Comparison of ENCODE assay signal across 13 cellular contexts in the genomic region with DNA sequence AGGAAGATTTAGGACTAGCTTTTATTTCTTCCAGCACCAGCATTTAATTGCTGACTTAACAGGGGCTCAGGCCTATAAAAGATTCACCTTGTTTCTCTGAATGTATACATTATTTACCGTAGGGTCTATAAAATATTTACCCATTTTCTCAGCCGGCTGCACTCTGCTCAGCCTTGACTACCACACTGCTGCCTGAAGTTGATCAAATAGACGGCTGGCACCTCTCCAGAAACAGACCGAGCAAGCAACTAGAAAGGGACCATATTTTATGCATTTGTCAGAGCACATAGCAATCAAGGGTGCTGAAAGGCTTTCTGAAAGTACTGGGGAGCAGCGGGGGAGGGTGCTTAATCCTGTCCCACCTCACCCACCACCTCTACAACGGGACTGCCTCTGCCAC.
DNase-seq lines count a peak whose midpoint lies in the region; ATAC-seq and TF ChIP-seq lines count a peak whose summit lies in the region.
"Had no signal": no experiment of that assay in that cellular context is flagged by ENCODE, and none has a peak within 500 bp of the region (broad histone marks: within the 10 kb centered on the region; RNA-seq: fewer than 3 reads in every experiment).

No MANE protein-coding gene starts in this region.

- no peak overlapping the region for H3K27ac ChIP-seq in hepatocyte
- H3K27ac ChIP-seq in thyroid gland, result no peak overlapping the region
- no peak overlapping the region for H3K27ac ChIP-seq in neuronal stem cell (replicated peaks; ENCODE audit: low read length)
- H3K27ac ChIP-seq: C4-2B, heart left ventricle, suprapubic skin had no signal

- H3K9ac ChIP-seq in neuronal stem cell (ENCODE audit: low read depth, low read length, poor library complexity), result no peak overlapping the region

- intact Hi-C loops in thyroid gland (cut with DNase I), result no loop called here

- no peaks in the 10 kb centered on the region for H3K79me2 ChIP-seq in hepatocyte

- H3K4me3 ChIP-seq in hepatocyte (no peak overlapping the region), thyroid gland (replicated peaks in 1 of 3) (no peak overlapping the region), neuronal stem cell (ENCODE audit: low read length in 2 of 2) (no peak overlapping the region)
- H3K4me3 ChIP-seq: heart left ventricle, suprapubic skin had no signal

- H2BK15ac ChIP-seq in neuronal stem cell (ENCODE audit: low read length), result no peak overlapping the region

- no peak overlapping the region for H3K23ac ChIP-seq in neuronal stem cell (ENCODE audit: low read depth, low read length, poor library complexity)

- no peak for ATAC-seq in GM21723 (IDR thresholded peaks at IDR 0.05; ENCODE audit: unreplicated experiment)
- ATAC-seq: heart left ventricle had no signal

- H2AK5ac ChIP-seq in neuronal stem cell (ENCODE audit: low read depth, low read length), result no peak overlapping the region

- no peaks in the 10 kb centered on the region for H3K9me3 ChIP-seq in hepatocyte (ENCODE audit: low read depth)
- H3K9me3 ChIP-seq in thyroid gland, result no peaks in the 10 kb centered on the region
- no peaks in the 10 kb centered on the region for H3K9me3 ChIP-seq in neuronal stem cell (replicated peaks in 1 of 2; ENCODE audit: control insufficient read depth in 2 of 2, insufficient read depth in 1 of 2, low read depth in 1 of 2, low read length in 2 of 2)
- H3K9me3 ChIP-seq: heart left ventricle, suprapubic skin had no signal

- H3K4me1 ChIP-seq in hepatocyte (ENCODE audit: insufficient read depth), result no peaks in the 10 kb centered on the region
- H3K4me1 ChIP-seq in thyroid gland, result peaks cover 14 to 25% of the 10 kb centered on the region in 2 donors
- H3K4me1 ChIP-seq in neuronal stem cell (ENCODE audit: control insufficient read depth in 2 of 2, insufficient read depth in 1 of 2, low read depth in 1 of 2, low read length in 2 of 2), result no peaks in the 10 kb centered on the region

- peak; percentile 12 for DNase-seq in NCI-H2171 treated with DMSO at 0.1 percent for 48 hours (lab: John Stamatoyannopoulos, UW)
- DNase-seq in NCI-H2171 (lab: John Stamatoyannopoulos, UW), result no peak
- peak; percentile 97 for DNase-seq in NCI-H748 (lab: John Stamatoyannopoulos, UW; ENCODE audit: unreplicated experiment)
- peak; percentile 38 for DNase-seq in hepatocyte (ENCODE audit: low spot score)
- DNase-seq in thyroid gland, result peak; percentile 67 to 72
- DNase-seq in stimulated activated CD8-positive, alpha-beta memory T cell treated with anti-CD3 and anti-CD28 coated beads, Interleukin-4, amount 100 ng/mL, for 48 hours, result no peak
- DNase-seq in neuronal stem cell (ENCODE audit: low spot score), result no peak
- DNase-seq: activated CD4-positive, alpha-beta T cell treated with anti-CD3 and anti-CD28 coated beads, Interleukin-2, amount 50 U/mL, for 4 hours; heart left ventricle; T1000 had no signal

- TF ChIP-seq CTCF in hepatocyte (IDR thresholded peaks at IDR 0.05; ENCODE audit: poor library complexity) (no peak), thyroid gland (IDR thresholded peaks at IDR 0.05) (no peak)

- H3K27me3 ChIP-seq in hepatocyte (no peaks in the 10 kb centered on the region), thyroid gland (no peaks in the 10 kb centered on the region), neuronal stem cell (ENCODE audit: control insufficient read depth in 3 of 3, insufficient read depth in 3 of 3, low read depth in 1 of 3, low read length in 3 of 3) (no peaks in the 10 kb centered on the region)
- H3K27me3 ChIP-seq: suprapubic skin had no signal

- H2BK120ac ChIP-seq in neuronal stem cell (ENCODE audit: low read depth, low read length), result no peak overlapping the region

- H3K36me3 ChIP-seq in hepatocyte (replicated peaks; ENCODE audit: insufficient read depth, low read depth), result no peaks in the 10 kb centered on the region
- no peaks in the 10 kb centered on the region for H3K36me3 ChIP-seq in thyroid gland
- H3K36me3 ChIP-seq in neuronal stem cell (replicated peaks in 1 of 2; ENCODE audit: control insufficient read depth in 2 of 2, insufficient read depth in 2 of 2, low read length in 2 of 2), result no peaks in the 10 kb centered on the region
- H3K36me3 ChIP-seq: heart left ventricle, suprapubic skin had no signal

- no peak for TF ChIP-seq POLR2A in thyroid gland (IDR thresholded peaks at IDR 0.05)

- no peak overlapping the region for H2AFZ ChIP-seq in hepatocyte
- no peak overlapping the region for H2AFZ ChIP-seq in neuronal stem cell (ENCODE audit: low read length)

- H2BK12ac ChIP-seq in neuronal stem cell (ENCODE audit: low read length), result no peak overlapping the region

- 54% methylated on average over 6 of the region's 6 CpGs for WGBS in hepatocyte (ENCODE audit: low lambda C conversion rate, missing lambda C conversion rate)
- 57 to 60% methylated on average over 6 of the region's 6 CpGs for WGBS in thyroid gland, 2 donors
- no CpG with 5 or more reads among the region's 6 CpGs for WGBS in neuronal stem cell (ENCODE audit: extremely low coverage in 2 of 2, insufficient read length in 2 of 2, insufficient replicate concordance in 1 of 2), 2 donors

- no peaks in the 10 kb centered on the region for H4K20me1 ChIP-seq in hepatocyte (ENCODE audit: insufficient read depth, poor library complexity, severe bottlenecking)

- H4K91ac ChIP-seq in neuronal stem cell (ENCODE audit: low read depth, low read length, poor library complexity), result no peak overlapping the region

- no peak overlapping the region for H3K14ac ChIP-seq in neuronal stem cell (ENCODE audit: low read length)

- H3K4me2 ChIP-seq in hepatocyte, result no peak overlapping the region
- H3K4me2 ChIP-seq in neuronal stem cell (ENCODE audit: insufficient read depth, low read length, poor library complexity, severe bottlenecking), result no peak overlapping the region

- H3K4ac ChIP-seq in neuronal stem cell (ENCODE audit: low read length), result no peak overlapping the region

- H3K79me1 ChIP-seq in neuronal stem cell (ENCODE audit: low read depth, low read length), result no peaks in the 10 kb centered on the region

- H3K18ac ChIP-seq in neuronal stem cell (ENCODE audit: low read length), result no peak overlapping the region

- no peak overlapping the region for H4K8ac ChIP-seq in neuronal stem cell (ENCODE audit: low read depth, low read length)

- H3K9me2 ChIP-seq in hepatocyte (replicated peaks; ENCODE audit: insufficient read depth), result no peaks in the 10 kb centered on the region

- no peak overlapping the region for H2BK5ac ChIP-seq in neuronal stem cell (ENCODE audit: low read length)

Comparison
In these comparisons a context has a peak if more than half of its experiments do, and no peak if none do; other contexts are left out.
1. DNase-seq: peak in NCI-H2171 treated with DMSO at 0.1 percent for 48 hours (single experiment), NCI-H748 (single experiment), hepatocyte (single experiment) and thyroid gland (2 of 2); none in NCI-H2171 (single experiment), stimulated activated CD8-positive, alpha-beta memory T cell treated with anti-CD3 and anti-CD28 coated beads, Interleukin-4, amount 100 ng/mL, for 48 hours (single experiment) and neuronal stem cell (single experiment).